Comparison of ENCODE assay signal across 19 cellular contexts in the genomic region with DNA sequence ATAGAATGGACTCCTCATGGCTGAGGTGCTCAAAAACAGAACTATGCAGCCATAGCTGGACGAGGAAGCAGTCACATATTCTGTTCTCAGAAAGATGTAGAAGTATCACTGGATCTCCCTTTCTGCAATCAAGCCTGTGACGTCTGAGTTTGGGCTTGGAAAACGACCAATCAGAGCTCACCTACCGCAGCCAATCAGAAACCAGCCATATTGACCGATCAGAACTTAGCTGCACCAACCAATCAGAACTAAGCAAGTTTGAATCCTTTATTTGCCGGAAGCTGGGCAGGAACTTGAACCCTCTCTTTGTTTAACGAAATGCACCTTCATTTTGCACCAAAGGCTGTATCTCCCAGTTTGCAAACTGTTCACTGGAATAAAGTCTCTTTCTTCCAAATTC. TPM values are rescaled to one million over a fixed set of nuclear protein-coding genes. Genes with fewer than 3 reads are reported as not detected.
DNase-seq lines count a peak whose midpoint lies in the region; FAIRE-seq and TF ChIP-seq lines count a peak whose summit lies in the region.
"Had no signal": no experiment of that assay in that cellular context is flagged by ENCODE, and none has a peak within 500 bp of the region (broad histone marks: within the 10 kb centered on the region; RNA-seq: fewer than 3 reads in every experiment).

No MANE protein-coding gene starts in this region.

- peak overlapping the region; percentile 93 for H3K27ac ChIP-seq in VCaP
- no peak overlapping the region for H3K27ac ChIP-seq in endothelial cell of umbilical vein (ENCODE audit: insufficient read depth, low read depth, low read length)
- no peak overlapping the region for H3K27ac ChIP-seq in testis

- peaks cover 8% of the 10 kb centered on the region for H3K4me1 ChIP-seq in endothelial cell of umbilical vein (ENCODE audit: control insufficient read depth, extremely low read depth, insufficient read depth, low read length)
- H3K4me1 ChIP-seq in testis: no peaks in the 10 kb centered on the region
- H3K4me1 ChIP-seq: BE2C had no signal

- DNase-seq in endothelial cell of umbilical vein (ENCODE audit: low read depth, low spot score) (no peak), testis (peak; percentile 62), AML-193 (lab: John Stamatoyannopoulos, UW) (no peak), HTR-8/SVneo (ENCODE audit: insufficient read length, low spot score) (no peak), cerebellar cortex (ENCODE audit: low spot score) (no peak)
- DNase-seq: BE2C; C1 segment of cervical spinal cord; CD4-positive, CD25-positive, alpha-beta regulatory T cell; CD8-positive, alpha-beta memory T cell; COR-L47; DMS 273 treated with DMSO at 0.1 percent for 48 hours; DMS53; DND-41; EL; GOT3; H7; HFFc6 had no signal

- no peak for TF ChIP-seq CTCF in VCaP (conservative IDR thresholded peaks at IDR 0.05)
- TF ChIP-seq CTCF in endothelial cell of umbilical vein (IDR thresholded peaks at IDR 0.05; ENCODE audit: extremely low read depth in 1 of 2, insufficient read depth in 1 of 2, low read depth in 1 of 2, low read length in 2 of 2): no peak
- TF ChIP-seq CTCF in testis (IDR thresholded peaks at IDR 0.05): no peak

- peak; percentile 18 for FAIRE-seq in endothelial cell of umbilical vein (lab: Jason Lieb, UNC)
- no peak for FAIRE-seq in HTR-8/SVneo (lab: Jason Lieb, UNC)
- FAIRE-seq: GM12878 had no signal

- no peaks in the 10 kb centered on the region for H3K9me1 ChIP-seq in endothelial cell of umbilical vein (replicated peaks; ENCODE audit: control insufficient read depth, extremely low read depth, insufficient read depth, low read length)

- H4K20me1 ChIP-seq in endothelial cell of umbilical vein (replicated peaks; ENCODE audit: control insufficient read depth, extremely low read depth, insufficient read depth, low read length): no peaks in the 10 kb centered on the region

- CTCF ChIA-PET in endothelial cell of umbilical vein (lab: Charles Lee): interaction anchor here (0.7 kb wide), 1 partner anchor 9 kb away, joined by 3 read pairs; no protein-coding TSS in a partner anchor

- H3K27me3 ChIP-seq in endothelial cell of umbilical vein (ENCODE audit: control insufficient read depth in 2 of 2, insufficient read depth in 2 of 2, low read length in 2 of 2) (no peaks in the 10 kb centered on the region), testis (no peaks in the 10 kb centered on the region)
- H3K27me3 ChIP-seq: BE2C had no signal

- POLR2A ChIA-PET in endothelial cell of umbilical vein (lab: Charles Lee): no interaction called here

- intact Hi-C loops in endothelial cell of umbilical vein (cut with micrococcal nuclease) (no loop called here), testis (cut with DNase I; ENCODE audit: low total_unique reads) (no loop called here)

- H3K36me3 ChIP-seq in endothelial cell of umbilical vein (ENCODE audit: control insufficient read depth in 2 of 2, extremely low read depth in 1 of 2, insufficient read depth in 2 of 2, low read length in 2 of 2) (no peaks in the 10 kb centered on the region), testis (ENCODE audit: low read depth, missing control alignments) (no peaks in the 10 kb centered on the region)
- H3K36me3 ChIP-seq: BE2C had no signal

- no peak overlapping the region for H3K9ac ChIP-seq in endothelial cell of umbilical vein (replicated peaks; ENCODE audit: extremely low read depth, insufficient read depth, low read length)

- WGBS in testis, 2 donors: 69 to 74% methylated on average over 7 of the region's 7 CpGs

- dilution Hi-C loops in endothelial cell of umbilical vein (cut with MboI; ENCODE audit: extremely low pct_ligation_motif_present, low sequenced_read_pairs): no loop called here

- no peak overlapping the region for H3K4me2 ChIP-seq in endothelial cell of umbilical vein (ENCODE audit: insufficient read depth, low read length)

- TF ChIP-seq POLR2A in endothelial cell of umbilical vein (IDR thresholded peaks at IDR 0.05; ENCODE audit: low read depth, low read length) (no peak), testis (IDR thresholded peaks at IDR 0.05) (no peak)

- no peak overlapping the region for H2AFZ ChIP-seq in endothelial cell of umbilical vein (ENCODE audit: low read depth, low read length)

- no peak overlapping the region for H3K4me3 ChIP-seq in endothelial cell of umbilical vein (replicated peaks in 1 of 3; ENCODE audit: insufficient read depth in 1 of 3, low read depth in 1 of 3, low read length in 3 of 3)
- no peak overlapping the region for H3K4me3 ChIP-seq in testis
- H3K4me3 ChIP-seq: GM12878 had no signal

- H3K9me3 ChIP-seq in endothelial cell of umbilical vein (replicated peaks; ENCODE audit: control insufficient read depth, insufficient read depth, low read length): no peaks in the 10 kb centered on the region
- no peaks in the 10 kb centered on the region for H3K9me3 ChIP-seq in testis
- H3K9me3 ChIP-seq: BE2C had no signal

- no peaks in the 10 kb centered on the region for H3K79me2 ChIP-seq in endothelial cell of umbilical vein (ENCODE audit: control insufficient read depth, insufficient read depth, low read length)

- BruUV-seq in endothelial cell of umbilical vein (replicated peaks; lab: Mats Ljungman, UMichigan): no TSS peak

TF ChIP-seq in endothelial cell of umbilical vein, 7 proteins besides CTCF, POLR2A, EP300 and RAD21:
- TF ChIP-seq GATA2 (IDR thresholded peaks at IDR 0.05; ENCODE audit: insufficient read depth, insufficient read length, low read depth, low read length) (no peak), MYC (IDR thresholded peaks at IDR 0.05; ENCODE audit: low read depth, low read length) (no peak), EZH2 (IDR thresholded peaks at IDR 0.05; ENCODE audit: borderline replicate concordance, low read depth, low read length, severe bottlenecking) (no peak), MAX (IDR thresholded peaks at IDR 0.05; ENCODE audit: insufficient read depth, insufficient read length) (no peak)

RNA-seq across cellular contexts. Expression of gene RAB23, which starts 21.8 kb away (rescaled TPM):
- total RNA-seq in endothelial cell of umbilical vein: 8.8 and 9.4 TPM in 2 replicates
- 3.3 and 3.4 TPM in 2 replicates for polyA plus RNA-seq in endothelial cell of umbilical vein
- polyA plus RNA-seq in endothelial cell of umbilical vein (2011; cell fraction: cytosol; rRNA removed): 4.6 TPM in 2 replicates
- 3.3 and 4.3 TPM in 2 replicates for polyA plus RNA-seq in endothelial cell of umbilical vein (2011; cell fraction: nucleus; rRNA removed)
- 9.1 and 11.8 TPM in 2 replicates for polyA plus RNA-seq in endothelial cell of umbilical vein (2012)
- polyA minus RNA-seq in endothelial cell of umbilical vein: 4.5 and 5.2 TPM in 2 replicates
- polyA minus RNA-seq in endothelial cell of umbilical vein (2011; cell fraction: cytosol; rRNA and poly(A)+ RNA removed): 5.3 TPM
- polyA minus RNA-seq in endothelial cell of umbilical vein (2011; cell fraction: nucleus; rRNA and poly(A)+ RNA removed): 2.9 and 4.4 TPM in 2 replicates
- 1 to 10 TPM; 5.6 to 6.0 TPM for total RNA-seq in testis
- 11.8 TPM for polyA plus RNA-seq in testis (ENCODE audit: insufficient read depth, low read depth, low replicate concordance)
